In the genomic region with DNA sequence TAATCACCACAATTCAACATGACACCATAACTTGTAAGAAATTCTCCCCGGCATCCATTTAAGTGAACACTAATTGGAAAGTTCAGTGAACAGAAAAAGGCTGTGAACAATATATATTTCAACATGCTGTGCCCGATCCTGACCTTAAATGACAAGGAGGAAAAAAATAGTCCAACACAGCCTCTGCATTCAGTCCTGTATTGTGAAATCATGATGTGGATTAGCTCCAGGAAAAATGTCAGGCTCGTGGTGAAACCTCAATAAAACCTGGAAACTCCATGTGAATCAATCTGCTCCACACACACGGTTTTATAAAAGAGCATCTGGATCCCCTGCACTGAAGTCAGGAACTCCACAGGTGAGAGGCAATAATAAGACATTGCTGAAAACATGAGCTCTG, we compare ENCODE assay signal across 14 cellular contexts.
DNase-seq lines count a peak whose midpoint lies in the region; ATAC-seq, FAIRE-seq and TF ChIP-seq lines count a peak whose summit lies in the region.
"Had no signal": no experiment of that assay in that cellular context is flagged by ENCODE, and none has a peak within 500 bp of the region (broad histone marks: within the 10 kb centered on the region; RNA-seq: fewer than 3 reads in every experiment).

No MANE protein-coding gene starts in this region.

- no peak overlapping the region for H2AFZ ChIP-seq in astrocyte (ENCODE audit: low read depth, low read length)
- H2AFZ ChIP-seq: parathyroid adenoma had no signal

- no peak overlapping the region for H3K9ac ChIP-seq in astrocyte (ENCODE audit: low read length)
- H3K9ac ChIP-seq: parathyroid adenoma had no signal

- H4K20me1 ChIP-seq in astrocyte (ENCODE audit: insufficient read depth, low read length): no peaks in the 10 kb centered on the region

- H3K4me1 ChIP-seq in left ventricle myocardium inferior (peaks cover 8% of the 10 kb centered on the region), astrocyte (ENCODE audit: insufficient read depth, low read length) (no peaks in the 10 kb centered on the region), gastroesophageal sphincter (peaks cover 0 to 21% (median 6%) of the 10 kb centered on the region in 3 donors), tibial artery (peaks cover 0 to 17% (median 8%) of the 10 kb centered on the region in 4 donors)
- H3K4me1 ChIP-seq: parathyroid adenoma had no signal

- intact Hi-C loops in Right ventricle myocardium superior (cut with DNase I): no loop called here
- intact Hi-C loops in left ventricle myocardium inferior (cut with micrococcal nuclease): no loop called here
- intact Hi-C loops in tibial artery (cut with DNase I; ENCODE audit: low total_unique reads): no loop called here

- FAIRE-seq in astrocyte (lab: Jason Lieb, UNC): no peak
- FAIRE-seq: GM18507 had no signal

- no peak overlapping the region for H3K27ac ChIP-seq in left ventricle myocardium inferior (replicated peaks)
- H3K27ac ChIP-seq in astrocyte (ENCODE audit: low read depth, low read length): no peak overlapping the region
- no peak overlapping the region for H3K27ac ChIP-seq in gastroesophageal sphincter
- H3K27ac ChIP-seq in tibial artery: peak overlapping the region; percentile 28 to 42
- H3K27ac ChIP-seq: parathyroid adenoma had no signal

- 13 to 30% methylated on average over 4 of the region's 4 CpGs for WGBS in gastroesophageal sphincter (ENCODE audit: low coverage in 1 of 2), 2 donors

- H3K4me1 Mint-ChIP-seq in astrocyte (ENCODE audit: low read depth, unreplicated experiment): no peaks in the 10 kb centered on the region

- H3K4me3 ChIP-seq in left ventricle myocardium inferior: no peak overlapping the region
- no peak overlapping the region for H3K4me3 ChIP-seq in astrocyte (ENCODE audit: insufficient read depth, low read depth, low read length)
- no peak overlapping the region for H3K4me3 ChIP-seq in gastroesophageal sphincter
- peak overlapping the region in 1 of 2 donors; percentile 6 for H3K4me3 ChIP-seq in tibial artery
- H3K4me3 ChIP-seq: lung had no signal

- TF ChIP-seq CTCF in left ventricle myocardium inferior (IDR thresholded peaks at IDR 0.05; ENCODE audit: borderline replicate concordance) (no peak), astrocyte (IDR thresholded peaks at IDR 0.05; ENCODE audit: insufficient read depth, low read depth, low read length) (no peak), gastroesophageal sphincter (IDR thresholded peaks at IDR 0.05) (no peak), tibial artery (IDR thresholded peaks at IDR 0.05) (no peak)

- H3K36me3 ChIP-seq in left ventricle myocardium inferior (no peaks in the 10 kb centered on the region), astrocyte (ENCODE audit: insufficient read depth, low read length) (no peaks in the 10 kb centered on the region), gastroesophageal sphincter (no peaks in the 10 kb centered on the region), tibial artery (no peaks in the 10 kb centered on the region)

- no peaks in the 10 kb centered on the region for H3K9me3 Mint-ChIP-seq in astrocyte (ENCODE audit: unreplicated experiment)

- no peaks in the 10 kb centered on the region for H3K36me3 Mint-ChIP-seq in astrocyte (ENCODE audit: low read depth, unreplicated experiment)

- TF ChIP-seq POLR2A in gastroesophageal sphincter (IDR thresholded peaks at IDR 0.05): no peak

- H3K9me3 ChIP-seq in left ventricle myocardium inferior (replicated peaks): no peaks in the 10 kb centered on the region
- H3K9me3 ChIP-seq in astrocyte (ENCODE audit: insufficient read depth, low read depth, low read length): no peaks in the 10 kb centered on the region
- H3K9me3 ChIP-seq in gastroesophageal sphincter: no peaks in the 10 kb centered on the region
- no peaks in the 10 kb centered on the region for H3K9me3 ChIP-seq in tibial artery

- H3K4me2 ChIP-seq in astrocyte (ENCODE audit: low read length): no peak overlapping the region

- no peak for TF ChIP-seq EP300 in gastroesophageal sphincter (IDR thresholded peaks at IDR 0.05)

- H3K27me3 ChIP-seq in left ventricle myocardium inferior (ENCODE audit: low read depth): no peaks in the 10 kb centered on the region
- H3K27me3 ChIP-seq in astrocyte (ENCODE audit: insufficient read depth, low read length): no peaks in the 10 kb centered on the region
- no peaks in the 10 kb centered on the region for H3K27me3 ChIP-seq in gastroesophageal sphincter
- no peaks in the 10 kb centered on the region for H3K27me3 ChIP-seq in tibial artery

- H3K4me3 Mint-ChIP-seq in astrocyte (ENCODE audit: unreplicated experiment): no peak overlapping the region

- no peaks in the 10 kb centered on the region for H3K79me2 ChIP-seq in astrocyte (ENCODE audit: insufficient read depth, low read length)
- H3K79me2 ChIP-seq: parathyroid adenoma had no signal

- ATAC-seq in Right ventricle myocardium superior (ENCODE audit: poor library complexity): peak; percentile 43
- ATAC-seq in gastroesophageal sphincter: peak; percentile 67
- ATAC-seq in HG02678 (IDR thresholded peaks at IDR 0.05; ENCODE audit: unreplicated experiment): no peak

- no peak for DNase-seq in Right ventricle myocardium superior
- DNase-seq in left ventricle myocardium inferior: no peak
- peak; percentile 61 for DNase-seq in astrocyte (ENCODE audit: low read depth)
- no peak for DNase-seq in tibial artery
- DNase-seq in DMS53 (lab: John Stamatoyannopoulos, UW): no peak
- no peak for DNase-seq in activated gamma-delta T cell (lab: John Stamatoyannopoulos, UW)
- DNase-seq: ACHN; activated CD4-positive, CD25-positive, alpha-beta regulatory T cell; NCI-H524 treated with DMSO at 0.1 percent for 48 hours had no signal

- no peaks in the 10 kb centered on the region for H3K27me3 Mint-ChIP-seq in astrocyte (ENCODE audit: low read depth, unreplicated experiment)

- no peak overlapping the region for H3K27ac Mint-ChIP-seq in astrocyte (ENCODE audit: unreplicated experiment)

Comparison
In these comparisons a context has a peak if more than half of its experiments do, and no peak if none do; other contexts are left out.
1. H3K27ac ChIP-seq: peak in tibial artery (2 of 2); none in left ventricle myocardium inferior (single experiment), astrocyte (single experiment) and gastroesophageal sphincter (0 of 4).